Comparison of ENCODE assay signal across 19 cellular contexts in genomic region chr3:174215426-174215825, GRCh38.
DNase-seq lines count a peak whose midpoint lies in the region; ATAC-seq and TF ChIP-seq lines count a peak whose summit lies in the region.
"Had no signal": no experiment of that assay in that cellular context is flagged by ENCODE, and none has a peak within 500 bp of the region (broad histone marks: within the 10 kb centered on the region; RNA-seq: fewer than 3 reads in every experiment).

No MANE protein-coding gene starts in this region.

- H3K36me3 Mint-ChIP-seq in H9 (ENCODE audit: insufficient read depth in 1 of 3, low read depth in 3 of 3) (peaks cover 8 to 15% (median 8%) of the 10 kb centered on the region in 3 experiments), WTC11 (peaks cover 15% of the 10 kb centered on the region)
- H3K36me3 Mint-ChIP-seq: CD14-positive monocyte had no signal

- H4K91ac ChIP-seq in H9 (ENCODE audit: insufficient read length, low read depth, low read length) = no peak overlapping the region

- no peaks in the 10 kb centered on the region for H3K9me3 ChIP-seq in H9 (ENCODE audit: control insufficient read depth, low read depth, low read length)
- H3K9me3 ChIP-seq: A549 had no signal

- H4K8ac ChIP-seq in H9 (replicated peaks; ENCODE audit: insufficient read length, low read depth, low read length) = no peak overlapping the region

- H3T11ph ChIP-seq in H9 (ENCODE audit: low read length) = no peak overlapping the region

- H4K20me1 ChIP-seq in H9 (ENCODE audit: control insufficient read depth, insufficient read depth, insufficient read length) = no peaks in the 10 kb centered on the region

- no peak overlapping the region for H2AFZ ChIP-seq in H9 (ENCODE audit: low read length)

- no peaks in the 10 kb centered on the region for H3K27me3 ChIP-seq in BJ (ENCODE audit: control insufficient read depth, insufficient read depth, low read length)
- no peaks in the 10 kb centered on the region for H3K27me3 ChIP-seq in H9 (ENCODE audit: insufficient read depth, low read length)

- no peak overlapping the region for H3K4me3 Mint-ChIP-seq in H9
- H3K4me3 Mint-ChIP-seq in WTC11 = no peak overlapping the region
- H3K4me3 Mint-ChIP-seq: CD14-positive monocyte had no signal

- H2BK20ac ChIP-seq in H9 (ENCODE audit: low read depth, low read length, poor library complexity, severe bottlenecking) = no peak overlapping the region

- H3K27ac ChIP-seq in H9 (ENCODE audit: insufficient read length, low read depth, low read length) = no peak overlapping the region
- H3K27ac ChIP-seq: A549, SK-N-MC had no signal

- no peaks in the 10 kb centered on the region for H3K36me3 ChIP-seq in BJ (ENCODE audit: control insufficient read depth, insufficient read depth, low read length)

- WGBS in H9 (ENCODE audit: extremely low coverage, insufficient read length, low lambda C conversion rate) = no CpG with 5 or more reads among the region's 4 CpGs

- H3K4me1 ChIP-seq in H9 (ENCODE audit: insufficient read depth, low read length) = no peaks in the 10 kb centered on the region
- H3K4me1 ChIP-seq: A549 had no signal

- H3K9ac ChIP-seq in H9 (ENCODE audit: extremely low read depth, insufficient read length, low read length) = no peak overlapping the region

- H3K27ac Mint-ChIP-seq in H9 = peak overlapping the region in 2 of 3 experiments; percentile 7 to 59; a peak in 3 of 7 replicates
- H3K27ac Mint-ChIP-seq in WTC11 = peak overlapping the region; percentile 5
- H3K27ac Mint-ChIP-seq: CD14-positive monocyte had no signal

- no peak overlapping the region for H3K56ac ChIP-seq in H9 (ENCODE audit: insufficient read length, low read depth, low read length)

- H3K18ac ChIP-seq in H9 (ENCODE audit: insufficient read length, low read depth, low read length) = no peak overlapping the region

- H3K4me2 ChIP-seq in H9 (ENCODE audit: insufficient read depth, insufficient read length, low read length) = no peak overlapping the region
- H3K4me2 ChIP-seq: A549 had no signal

- DNase-seq in BJ (ENCODE audit: low read depth) (peak; percentile 2), H9 (no peak), WTC11 (ENCODE audit: low spot score) (no peak), skeletal muscle cell (ENCODE audit: low read depth) (peak; percentile 27), iPS-NIHi11 (ENCODE audit: low spot score) (no peak), DMS 273 treated with DMSO at 0.1 percent for 48 hours (lab: John Stamatoyannopoulos, UW) (no peak), T-helper 1 cell (no peak)
- DNase-seq in stimulated activated CD4-positive, alpha-beta T cell treated with anti-CD3 and anti-CD28 coated beads, Interleukin-15, amount 100 ng/mL, for 24 hours = no peak
- DNase-seq: HCEC 1CT, KBM-7, NCI-H1694 treated with DMSO at 0.1 percent for 48 hours, NCI-H2107, NCI-H2227 treated with DMSO at 0.1 percent for 48 hours, NCI-H510A treated with DMSO at 0.1 percent for 48 hours, NCI-H774, Right ventricle myocardium superior had no signal

- H3K4me3 ChIP-seq in BJ (ENCODE audit: low read depth, low read length) = no peak overlapping the region
- H3K4me3 ChIP-seq in skeletal muscle cell (ENCODE audit: low read depth, low read length) = no peak overlapping the region
- H3K4me3 ChIP-seq: A549, SK-N-MC had no signal

- no peak overlapping the region for H3K4ac ChIP-seq in H9 (ENCODE audit: low read depth, low read length)

- H2AK5ac ChIP-seq in H9 (ENCODE audit: insufficient read length, low read length) = no peak overlapping the region

- H4K5ac ChIP-seq in H9 (ENCODE audit: insufficient read length, low read depth, low read length) = no peak overlapping the region

- no peak for ATAC-seq in WTC11
- ATAC-seq: A549 had no signal

- H3K23ac ChIP-seq in H9 (ENCODE audit: insufficient read length, low read depth, low read length) = no peak overlapping the region

- peaks cover 4 to 7% of the 10 kb centered on the region in 2 experiments; a peak in 4 of 5 replicates for H3K9me3 Mint-ChIP-seq in H9
- peaks cover 15% of the 10 kb centered on the region for H3K9me3 Mint-ChIP-seq in WTC11

- no peak overlapping the region for H2BK12ac ChIP-seq in H9 (ENCODE audit: insufficient read length, low read depth, low read length)

- CTCF ChIA-PET in BJ (lab: Yijun Ruan, JAX) (interaction anchor here (0.9 to 1.3 kb wide), 2 partner anchors 22 to 58 kb away, joined by 3 read pairs; no protein-coding TSS in a partner anchor), WTC11 (lab: Charles Lee) (interaction anchor here (1.2 kb wide), 1 partner anchor 90 kb away, joined by 3 read pairs; no protein-coding TSS in a partner anchor)

- TF ChIP-seq CTCF in BJ (IDR thresholded peaks at IDR 0.05; ENCODE audit: insufficient read depth, low read depth, low read length) (no peak), H9 (conservative IDR thresholded peaks at IDR 0.05) (no peak), WTC11 (IDR thresholded peaks at IDR 0.05) (no peak)

- no peaks in the 10 kb centered on the region for H3K79me1 ChIP-seq in H9 (ENCODE audit: insufficient read depth, low read depth, low read length, poor library complexity, severe bottlenecking)

- POLR2A ChIA-PET in BJ (lab: Charles Lee) (no interaction called here), WTC11 (lab: Charles Lee) (no interaction called here)

- peaks cover 12 to 17% of the 10 kb centered on the region in 2 experiments for H3K4me1 Mint-ChIP-seq in H9
- H3K4me1 Mint-ChIP-seq in WTC11 = peaks cover 38% of the 10 kb centered on the region
- H3K4me1 Mint-ChIP-seq: CD14-positive monocyte had no signal

- no peaks in the 10 kb centered on the region for H3K23me2 ChIP-seq in H9 (ENCODE audit: insufficient read length, low read depth, low read length, poor library complexity, severe bottlenecking)

- no peak overlapping the region for H2BK120ac ChIP-seq in H9 (ENCODE audit: low read depth, low read length, poor library complexity, severe bottlenecking)

- no peaks in the 10 kb centered on the region for H3K27me3 Mint-ChIP-seq in H9 (ENCODE audit: low read depth)
- H3K27me3 Mint-ChIP-seq in WTC11 (ENCODE audit: low read depth) = no peaks in the 10 kb centered on the region

- H3K14ac ChIP-seq in H9 (ENCODE audit: insufficient read depth, low read length) = no peak overlapping the region

- no peak overlapping the region for H2BK15ac ChIP-seq in H9 (ENCODE audit: low read depth, low read length)

- H2BK5ac ChIP-seq in H9 (ENCODE audit: insufficient read length, low read length) = no peak overlapping the region

- no peaks in the 10 kb centered on the region for H3K79me2 ChIP-seq in H9 (ENCODE audit: insufficient read depth, low read length)

TF ChIP-seq in WTC11, 78 proteins besides CTCF, POLR2A, EP300 and RAD21 (continues in another document):
- TF ChIP-seq ETV6 (CRISPR knock-in tag; IDR thresholded peaks at IDR 0.05) (no peak), FOXJ3 (CRISPR knock-in tag; IDR thresholded peaks at IDR 0.05; ENCODE audit: borderline replicate concordance) (no peak), MXD4 (CRISPR knock-in tag; IDR thresholded peaks at IDR 0.05; ENCODE audit: borderline replicate concordance) (no peak), IRF2 (CRISPR knock-in tag; IDR thresholded peaks at IDR 0.05; ENCODE audit: borderline replicate concordance, low read depth) (no peak), HMGA2 (CRISPR knock-in tag; IDR thresholded peaks at IDR 0.05) (no peak), ZNF423 (CRISPR knock-in tag; IDR thresholded peaks at IDR 0.05) (no peak), RELA (CRISPR knock-in tag; IDR thresholded peaks at IDR 0.05; ENCODE audit: borderline replicate concordance) (no peak), NR1H2 (CRISPR knock-in tag; IDR thresholded peaks at IDR 0.05) (no peak)
- TF ChIP-seq, protein P1, sequence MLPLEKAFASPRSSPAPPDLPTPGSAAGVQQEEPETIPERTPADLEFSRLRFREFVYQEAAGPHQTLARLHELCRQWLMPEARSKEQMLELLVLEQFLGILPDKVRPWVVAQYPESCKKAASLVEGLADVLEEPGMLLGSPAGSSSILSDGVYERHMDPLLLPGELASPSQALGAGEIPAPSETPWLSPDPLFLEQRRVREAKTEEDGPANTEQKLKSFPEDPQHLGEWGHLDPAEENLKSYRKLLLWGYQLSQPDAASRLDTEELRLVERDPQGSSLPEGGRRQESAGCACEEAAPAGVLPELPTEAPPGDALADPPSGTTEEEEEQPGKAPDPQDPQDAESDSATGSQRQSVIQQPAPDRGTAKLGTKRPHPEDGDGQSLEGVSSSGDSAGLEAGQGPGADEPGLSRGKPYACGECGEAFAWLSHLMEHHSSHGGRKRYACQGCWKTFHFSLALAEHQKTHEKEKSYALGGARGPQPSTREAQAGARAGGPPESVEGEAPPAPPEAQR (CRISPR knock-in tag; IDR thresholded peaks at IDR 0.05) = no peak
- TF ChIP-seq, protein P2, sequence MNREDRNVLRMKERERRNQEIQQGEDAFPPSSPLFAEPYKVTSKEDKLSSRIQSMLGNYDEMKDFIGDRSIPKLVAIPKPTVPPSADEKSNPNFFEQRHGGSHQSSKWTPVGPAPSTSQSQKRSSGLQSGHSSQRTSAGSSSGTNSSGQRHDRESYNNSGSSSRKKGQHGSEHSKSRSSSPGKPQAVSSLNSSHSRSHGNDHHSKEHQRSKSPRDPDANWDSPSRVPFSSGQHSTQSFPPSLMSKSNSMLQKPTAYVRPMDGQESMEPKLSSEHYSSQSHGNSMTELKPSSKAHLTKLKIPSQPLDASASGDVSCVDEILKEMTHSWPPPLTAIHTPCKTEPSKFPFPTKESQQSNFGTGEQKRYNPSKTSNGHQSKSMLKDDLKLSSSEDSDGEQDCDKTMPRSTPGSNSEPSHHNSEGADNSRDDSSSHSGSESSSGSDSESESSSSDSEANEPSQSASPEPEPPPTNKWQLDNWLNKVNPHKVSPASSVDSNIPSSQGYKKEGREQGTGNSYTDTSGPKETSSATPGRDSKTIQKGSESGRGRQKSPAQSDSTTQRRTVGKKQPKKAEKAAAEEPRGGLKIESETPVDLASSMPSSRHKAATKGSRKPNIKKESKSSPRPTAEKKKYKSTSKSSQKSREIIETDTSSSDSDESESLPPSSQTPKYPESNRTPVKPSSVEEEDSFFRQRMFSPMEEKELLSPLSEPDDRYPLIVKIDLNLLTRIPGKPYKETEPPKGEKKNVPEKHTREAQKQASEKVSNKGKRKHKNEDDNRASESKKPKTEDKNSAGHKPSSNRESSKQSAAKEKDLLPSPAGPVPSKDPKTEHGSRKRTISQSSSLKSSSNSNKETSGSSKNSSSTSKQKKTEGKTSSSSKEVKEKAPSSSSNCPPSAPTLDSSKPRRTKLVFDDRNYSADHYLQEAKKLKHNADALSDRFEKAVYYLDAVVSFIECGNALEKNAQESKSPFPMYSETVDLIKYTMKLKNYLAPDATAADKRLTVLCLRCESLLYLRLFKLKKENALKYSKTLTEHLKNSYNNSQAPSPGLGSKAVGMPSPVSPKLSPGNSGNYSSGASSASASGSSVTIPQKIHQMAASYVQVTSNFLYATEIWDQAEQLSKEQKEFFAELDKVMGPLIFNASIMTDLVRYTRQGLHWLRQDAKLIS (CRISPR knock-in tag; IDR thresholded peaks at IDR 0.05; ENCODE audit: borderline replicate concordance) = no peak

Comparison
In these comparisons a context has a peak if more than half of its experiments do, and no peak if none do; other contexts are left out.
1. DNase-seq: peak in BJ (single experiment) and skeletal muscle cell (single experiment); none in H9 (single experiment), WTC11 (single experiment), iPS-NIHi11 (single experiment), DMS 273 treated with DMSO at 0.1 percent for 48 hours (single experiment), stimulated activated CD4-positive, alpha-beta T cell treated with anti-CD3 and anti-CD28 coated beads, Interleukin-15, amount 100 ng/mL, for 24 hours (single experiment) and T-helper 1 cell (0 of 5).